In genomic region chr5:760363-761205, GRCh38 we compare ENCODE assay signal across 1 cellular context.
TF ChIP-seq lines count a peak whose summit lies in the region.

No MANE protein-coding gene starts in this region.

TF ChIP-seq in HepG2, 621 proteins besides CTCF, POLR2A, EP300 and RAD21 (continued from another document):
- TF ChIP-seq HOMEZ (CRISPR knock-in tag; IDR thresholded peaks at IDR 0.05; ENCODE audit: low read depth) (no peak), ZNF670 (CRISPR knock-in tag; IDR thresholded peaks at IDR 0.05; ENCODE audit: borderline replicate concordance) (no peak), ZFP41 (CRISPR knock-in tag; IDR thresholded peaks at IDR 0.05; ENCODE audit: borderline replicate concordance) (no peak), ZNF710 (CRISPR knock-in tag; IDR thresholded peaks at IDR 0.05; ENCODE audit: borderline replicate concordance) (no peak), HNRNPLL (IDR thresholded peaks at IDR 0.05; ENCODE audit: low read depth, low read length, poor library complexity, severe bottlenecking) (peak; percentile 17), TEF (CRISPR knock-in tag; IDR thresholded peaks at IDR 0.05) (no peak), KLF9 (CRISPR knock-in tag; IDR thresholded peaks at IDR 0.05; ENCODE audit: low read depth) (no peak), ISX (CRISPR knock-in tag; conservative IDR thresholded peaks at IDR 0.05) (no peak), MAFK (conservative IDR thresholded peaks at IDR 0.05 in 1 of 2, IDR thresholded peaks at IDR 0.05 in 1 of 2; ENCODE audit: low read length in 2 of 2) (peak; percentile 68 to 78), ZNF496 (CRISPR knock-in tag; IDR thresholded peaks at IDR 0.05; ENCODE audit: insufficient replicate concordance) (no peak), MYNN (CRISPR knock-in tag; IDR thresholded peaks at IDR 0.05; ENCODE audit: low read depth) (no peak), MAFF (IDR thresholded peaks at IDR 0.05; ENCODE audit: low read depth, low read length) (peak; percentile 53; the same call in 1 of the 2 replicates), THAP9 (CRISPR knock-in tag; IDR thresholded peaks at IDR 0.05; ENCODE audit: borderline replicate concordance) (no peak), KLF13 (CRISPR knock-in tag; IDR thresholded peaks at IDR 0.05) (no peak), MZF1 (CRISPR knock-in tag; IDR thresholded peaks at IDR 0.05; ENCODE audit: borderline replicate concordance) (no peak), PITX1 (CRISPR knock-in tag; IDR thresholded peaks at IDR 0.05) (no peak), ONECUT2 (CRISPR knock-in tag; IDR thresholded peaks at IDR 0.05) (no peak), ZNF652 (CRISPR knock-in tag; IDR thresholded peaks at IDR 0.05; ENCODE audit: borderline replicate concordance, low read depth) (no peak), RFXAP (CRISPR knock-in tag; IDR thresholded peaks at IDR 0.05; ENCODE audit: borderline replicate concordance) (no peak), GFI1 (CRISPR knock-in tag; IDR thresholded peaks at IDR 0.05; ENCODE audit: borderline replicate concordance) (no peak), ZBTB21 (CRISPR knock-in tag; IDR thresholded peaks at IDR 0.05) (no peak), ZNF468 (CRISPR knock-in tag; IDR thresholded peaks at IDR 0.05) (no peak), ZNF326 (CRISPR knock-in tag; IDR thresholded peaks at IDR 0.05; ENCODE audit: borderline replicate concordance) (no peak), ZNF770 (CRISPR knock-in tag; IDR thresholded peaks at IDR 0.05) (no peak), NPAS2 (CRISPR knock-in tag; IDR thresholded peaks at IDR 0.05; ENCODE audit: borderline replicate concordance) (no peak), HNRNPUL1 (IDR thresholded peaks at IDR 0.05; ENCODE audit: low read depth, low read length) (no peak), CEBPB (IDR thresholded peaks at IDR 0.05; ENCODE audit: borderline replicate concordance, low read depth, low read length) (peak; percentile 71; the same call in 1 of the 2 replicates), ZBTB26 (CRISPR knock-in tag; IDR thresholded peaks at IDR 0.05; ENCODE audit: borderline replicate concordance) (no peak), GLMP (CRISPR knock-in tag; IDR thresholded peaks at IDR 0.05; ENCODE audit: borderline replicate concordance) (no peak), ZBTB39 (CRISPR knock-in tag; IDR thresholded peaks at IDR 0.05) (no peak), KDM3A (CRISPR knock-in tag; IDR thresholded peaks at IDR 0.05; ENCODE audit: low read depth) (no peak), SIX4 (CRISPR knock-in tag; IDR thresholded peaks at IDR 0.05) (no peak), ZNF350 (CRISPR knock-in tag; IDR thresholded peaks at IDR 0.05; ENCODE audit: borderline replicate concordance, low read depth) (no peak), ZNF574 (CRISPR knock-in tag; IDR thresholded peaks at IDR 0.05) (no peak), ZNF839 (CRISPR knock-in tag; IDR thresholded peaks at IDR 0.05; ENCODE audit: borderline replicate concordance) (no peak), BHLHE40 (IDR thresholded peaks at IDR 0.05; ENCODE audit: low read length) (0 out of 2 replicates have a peak, but pooled peaks have one; percentile 9), ZNF775 (CRISPR knock-in tag; IDR thresholded peaks at IDR 0.05; ENCODE audit: borderline replicate concordance) (no peak)
